In genomic region chr20:35511814-35512420, GRCh38 we compare ENCODE assay signal across 8 cellular contexts. TPM values are rescaled to one million over a fixed set of nuclear protein-coding genes. Genes with fewer than 3 reads are reported as not detected.
DNase-seq lines count a peak whose midpoint lies in the region; ATAC-seq, FAIRE-seq and TF ChIP-seq lines count a peak whose summit lies in the region.

No MANE protein-coding gene starts in this region.

- ATAC-seq in stimulated activated naive CD8-positive, alpha-beta T cell treated with anti-CD3 and anti-CD28 coated beads, Interleukin-15, Interleukin-2, amounts not matched to agents 100 U/mL and 50 U/mL, for 24 hours, result no peak
- ATAC-seq in esophagus mucosa (peak; percentile 40), pancreas (peak in 3 of 4 donors; percentile 44 to 71 (median 69)), HG03520 (IDR thresholded peaks at IDR 0.05; ENCODE audit: unreplicated experiment) (no peak), HG02840 (IDR thresholded peaks at IDR 0.05; ENCODE audit: low FRiP score, unreplicated experiment) (no peak)

- H3K4me1 Mint-ChIP-seq in stimulated activated naive CD8-positive, alpha-beta T cell treated with anti-CD3 and anti-CD28 coated beads, Interleukin-15, Interleukin-2, amounts not matched to agents 100 ng/mL and 50 ng/mL, for 24 hours (ENCODE audit: low read depth), result peaks cover 6% of the 10 kb centered on the region

- peaks cover 13% of the 10 kb centered on the region for H3K36me3 Mint-ChIP-seq in stimulated activated naive CD8-positive, alpha-beta T cell treated with anti-CD3 and anti-CD28 coated beads, Interleukin-15, Interleukin-2, amounts not matched to agents 100 ng/mL and 50 ng/mL, for 24 hours (ENCODE audit: low read depth)

- CTCF ChIA-PET in PC-9 (lab: Charles Lee), result no interaction called here

- no peak overlapping the region for H3K4me2 ChIP-seq in PC-9

- no peak overlapping the region for H3K27ac ChIP-seq in PC-9
- H3K27ac ChIP-seq in pancreas, result no peak overlapping the region

- H3K4me3 ChIP-seq in PC-9, result no peak overlapping the region
- no peak overlapping the region for H3K4me3 ChIP-seq in pancreas

- peak overlapping the region; percentile 37 for H3K27ac Mint-ChIP-seq in stimulated activated naive CD8-positive, alpha-beta T cell treated with anti-CD3 and anti-CD28 coated beads, Interleukin-15, Interleukin-2, amounts not matched to agents 100 ng/mL and 50 ng/mL, for 24 hours

- WGBS in pancreas, 2 donors, result 95 to 100% methylated on average over 2 of the region's 2 CpGs

- BruUV-seq in PC-9 (replicated peaks; lab: Mats Ljungman, UMichigan), result no TSS peak

- H3F3A ChIP-seq in PC-9 (ENCODE audit: insufficient read depth, low read depth), result peaks cover 23% of the 10 kb centered on the region

- no peak for DNase-seq in stimulated activated naive CD8-positive, alpha-beta T cell treated with anti-CD3 and anti-CD28 coated beads, Interleukin-15, Interleukin-2, amounts not matched to agents 100 U/mL and 50 U/mL, for 24 hours
- DNase-seq in PC-9 (peak in 1 of 2 experiments; percentile 56), pancreas (no peak)
- DNase-seq in activated CD4-positive, CD25-positive, alpha-beta regulatory T cell treated with anti-CD3 and anti-CD28 coated beads, Interleukin-2, amount 50 U/mL, for 72 hours, result no peak

- H3K27me3 Mint-ChIP-seq in stimulated activated naive CD8-positive, alpha-beta T cell treated with anti-CD3 and anti-CD28 coated beads, Interleukin-15, Interleukin-2, amounts not matched to agents 100 ng/mL and 50 ng/mL, for 24 hours, result no peaks in the 10 kb centered on the region

- no peak overlapping the region for H2AFZ ChIP-seq in PC-9

- no peaks in the 10 kb centered on the region for H3K9me2 ChIP-seq in PC-9 (ENCODE audit: insufficient read depth)

- peak; percentile 86 for TF ChIP-seq CTCF in PC-9 (conservative IDR thresholded peaks at IDR 0.05)
- peak in 1 of 4 donors; percentile 29 for TF ChIP-seq CTCF in pancreas (IDR thresholded peaks at IDR 0.05)

- H3K9me3 Mint-ChIP-seq in stimulated activated naive CD8-positive, alpha-beta T cell treated with anti-CD3 and anti-CD28 coated beads, Interleukin-15, Interleukin-2, amounts not matched to agents 100 ng/mL and 50 ng/mL, for 24 hours, result no peaks in the 10 kb centered on the region

- H3K4me3 Mint-ChIP-seq in stimulated activated naive CD8-positive, alpha-beta T cell treated with anti-CD3 and anti-CD28 coated beads, Interleukin-15, Interleukin-2, amounts not matched to agents 100 ng/mL and 50 ng/mL, for 24 hours, result no peak overlapping the region

- FAIRE-seq in pancreas (lab: Jason Lieb, UNC), result no peak

- H3K79me2 ChIP-seq in PC-9 (ENCODE audit: low read depth), result no peaks in the 10 kb centered on the region

- H3K36me3 ChIP-seq in PC-9 (ENCODE audit: low read depth) (no peaks in the 10 kb centered on the region; the same call in 1 of the 2 replicates), pancreas (peaks cover 0 to 18% (median 5%) of the 10 kb centered on the region in 3 donors)

- H4K20me1 ChIP-seq in PC-9 (ENCODE audit: insufficient read depth), result no peaks in the 10 kb centered on the region

- peaks cover 28% of the 10 kb centered on the region for H3K4me1 ChIP-seq in PC-9 (replicated peaks; ENCODE audit: insufficient read depth)
- H3K4me1 ChIP-seq in pancreas, result no peaks in the 10 kb centered on the region

- POLR2A ChIA-PET in PC-9 (lab: Charles Lee; ENCODE audit: unreplicated experiment), result no interaction called here

- no peaks in the 10 kb centered on the region for H3K27me3 ChIP-seq in PC-9 (ENCODE audit: insufficient read depth, low read depth)
- H3K27me3 ChIP-seq in pancreas, result no peaks in the 10 kb centered on the region

- H3K9me3 ChIP-seq in PC-9 (ENCODE audit: insufficient read depth, low read depth) (no peaks in the 10 kb centered on the region), pancreas (no peaks in the 10 kb centered on the region)

- intact Hi-C loops in PC-9 (cut with micrococcal nuclease; ENCODE audit: unreplicated experiment) (loop anchor here (5.0 kb wide), 2 partner anchors 190 to 480 kb away; no protein-coding TSS in a partner anchor), pancreas (cut with DNase I) (loop anchor here in 1 of 3 donors (5.0 kb wide), 1 partner anchor 370 kb away; no protein-coding TSS in a partner anchor)

RNA-seq across cellular contexts. Expression of gene C20orf173, which starts 17.5 kb away (rescaled TPM):
- not detected in 2 replicates for total RNA-seq in PC-9 (2021)
- not detected for total RNA-seq in esophagus mucosa
- not detected for total RNA-seq in pancreas
- not detected for polyA plus RNA-seq in pancreas

RNA-seq across cellular contexts. Expression of gene ERGIC3, which starts 30.0 kb away (rescaled TPM):
- 341 and 435 TPM in 2 replicates for total RNA-seq in PC-9 (2021)
- total RNA-seq in esophagus mucosa, result 168 TPM
- 100 to 1,000 TPM; 112 to 167 (median 124) TPM for total RNA-seq in pancreas
- 100 to 1,000 TPM; 160 to 168 TPM for polyA plus RNA-seq in pancreas

RNA-seq across cellular contexts. Expression of gene CEP250, which starts 56.5 kb away (rescaled TPM):
- total RNA-seq in PC-9 (2021), result 63.6 and 79.5 TPM in 2 replicates
- 13.6 TPM for total RNA-seq in esophagus mucosa
- 10 to 100 TPM in 3 of 6 donors, 1 to 10 TPM in 3; 4.5 to 16.0 (median 10.0) TPM for total RNA-seq in pancreas
- 10 to 100 TPM in 1 of 2 donors, 1 to 10 TPM in 1; 7.2 to 16.2 TPM for polyA plus RNA-seq in pancreas

Comparison
In these comparisons a context has a peak if more than half of its experiments do, and no peak if none do; other contexts are left out.
1. ATAC-seq: peak in esophagus mucosa (single experiment) and pancreas (3 of 4); none in stimulated activated naive CD8-positive, alpha-beta T cell treated with anti-CD3 and anti-CD28 coated beads, Interleukin-15, Interleukin-2, amounts not matched to agents 100 U/mL and 50 U/mL, for 24 hours (single experiment), HG03520 (single experiment) and HG02840 (single experiment).